ENCODE assay signal across 22 cellular contexts in genomic region chr19:42234364-42234763, GRCh38. TPM values are rescaled to one million over a fixed set of nuclear protein-coding genes. Genes with fewer than 3 reads are reported as not detected.
A peak's percentile ranks its signal among the peaks of the same experiment; 100 is the strongest.
DNase-seq lines count a peak whose midpoint lies in the region; ATAC-seq and TF ChIP-seq lines count a peak whose summit lies in the region.
"Had no signal": no experiment of that assay in that cellular context is flagged by ENCODE, and none has a peak within 500 bp of the region (broad histone marks: within the 10 kb centered on the region; RNA-seq: fewer than 3 reads in every experiment).

No MANE protein-coding gene starts in this region.

- H3K4me1 Mint-ChIP-seq in stimulated activated effector memory CD8-positive, alpha-beta T cell treated with anti-CD3 and anti-CD28 coated beads, Interleukin-12 subunit alpha, Interleukin-12 subunit beta, amount 100 ng/mL, for 72 hours = peaks cover 42% of the 10 kb centered on the region

- peak overlapping the region; percentile 56 for H3K27ac Mint-ChIP-seq in stimulated activated effector memory CD8-positive, alpha-beta T cell treated with anti-CD3 and anti-CD28 coated beads, Interleukin-12 subunit alpha, Interleukin-12 subunit beta, amount 100 ng/mL, for 72 hours

- H3K9me3 ChIP-seq in right cardiac atrium (ENCODE audit: control insufficient read depth, low read length) (no peaks in the 10 kb centered on the region), duodenal mucosa (ENCODE audit: control insufficient read depth in 1 of 2, low read length in 2 of 2) (no peaks in the 10 kb centered on the region), BE2C (no peaks in the 10 kb centered on the region), aorta (ENCODE audit: control insufficient read depth, low read length) (no peaks in the 10 kb centered on the region)
- H3K9me3 ChIP-seq: BLaER1 treated with 17β-estradiol and CSF1 and Interleukin-3, amounts not matched to agents 10 nM and 100 nM had no signal

- H3K4me3 ChIP-seq in right cardiac atrium (ENCODE audit: low read length) (no peak overlapping the region), duodenal mucosa (ENCODE audit: low read depth in 1 of 2, low read length in 2 of 2) (peak overlapping the region in 1 of 2 donors; percentile 8), BE2C (ENCODE audit: low read depth, low read length) (no peak overlapping the region), aorta (ENCODE audit: low read length in 2 of 2) (no peak overlapping the region)
- H3K4me3 ChIP-seq: BLaER1 treated with 17β-estradiol and CSF1 and Interleukin-3, amounts not matched to agents 10 nM and 100 nM; PC-9 had no signal

- H3K27ac ChIP-seq in right cardiac atrium (ENCODE audit: low read length) = no peak overlapping the region
- peak overlapping the region; percentile 58 for H3K27ac ChIP-seq in duodenal mucosa (ENCODE audit: low read depth, low read length)
- no peak overlapping the region for H3K27ac ChIP-seq in aorta (ENCODE audit: low read depth in 1 of 2, low read length in 2 of 2)
- H3K27ac ChIP-seq: BLaER1 treated with 17β-estradiol and CSF1 and Interleukin-3, amounts not matched to agents 10 nM and 100 nM; HL-60; PC-9 had no signal

- 93% methylated on average over 11 of the region's 11 CpGs for WGBS in right cardiac atrium
- WGBS in aorta, 2 donors = 93% methylated on average over 11 of the region's 11 CpGs

- DNase-seq in left ventricle myocardium superior (peak; percentile 15), right cardiac atrium (no peak), BE2C (no peak), aorta (no peak)
- no peak for DNase-seq in stimulated activated effector memory CD8-positive, alpha-beta T cell treated with anti-CD3 and anti-CD28 coated beads, Interleukin-12 subunit alpha, Interleukin-12 subunit beta, amount 100 ng/mL, for 72 hours (ENCODE audit: low spot score in 2 of 2)
- DNase-seq: 8988T; CD4-positive, alpha-beta T cell; COR-L47; DMS53; Karpas-422; NCI-H1092; NCI-H1417 treated with DMSO at 0.1 percent for 48 hours; NCI-H1694 treated with DMSO at 0.1 percent for 48 hours; NCI-H2081; NCI-H2227 treated with DMSO at 0.1 percent for 48 hours; NCI-H526 treated with DMSO at 0.1 percent for 48 hours; PC-9; RPMI8226; SHP77 had no signal

- H3K9ac ChIP-seq in duodenal mucosa (ENCODE audit: low read depth in 1 of 2, low read length in 2 of 2) = peak overlapping the region; percentile 18 to 48

- H3K27me3 ChIP-seq in right cardiac atrium (ENCODE audit: control insufficient read depth, insufficient read depth) = no peaks in the 10 kb centered on the region
- H3K27me3 ChIP-seq in duodenal mucosa (ENCODE audit: control insufficient read depth in 1 of 2, insufficient read depth in 2 of 2, low read length in 2 of 2) = no peaks in the 10 kb centered on the region
- H3K27me3 ChIP-seq in BE2C = no peaks in the 10 kb centered on the region
- no peaks in the 10 kb centered on the region for H3K27me3 ChIP-seq in aorta (ENCODE audit: control insufficient read depth in 1 of 2, insufficient read depth in 2 of 2, low read length in 1 of 2)
- H3K27me3 ChIP-seq: BLaER1 treated with 17β-estradiol and CSF1 and Interleukin-3, amounts not matched to agents 10 nM and 100 nM had no signal

- peaks cover 98% of the 10 kb centered on the region for H3K36me3 Mint-ChIP-seq in stimulated activated effector memory CD8-positive, alpha-beta T cell treated with anti-CD3 and anti-CD28 coated beads, Interleukin-12 subunit alpha, Interleukin-12 subunit beta, amount 100 ng/mL, for 72 hours

- H3K9me3 Mint-ChIP-seq in stimulated activated effector memory CD8-positive, alpha-beta T cell treated with anti-CD3 and anti-CD28 coated beads, Interleukin-12 subunit alpha, Interleukin-12 subunit beta, amount 100 ng/mL, for 72 hours = no peaks in the 10 kb centered on the region
- H3K9me3 Mint-ChIP-seq: CD4-positive, alpha-beta T cell had no signal

- H3K36me3 ChIP-seq in duodenal mucosa (ENCODE audit: control insufficient read depth in 1 of 2, insufficient read depth in 2 of 2, low read length in 2 of 2) = peaks cover 50 to 77% of the 10 kb centered on the region in 2 donors
- H3K36me3 ChIP-seq in BE2C = peaks cover 53% of the 10 kb centered on the region
- peaks cover 4 to 11% of the 10 kb centered on the region in 2 donors for H3K36me3 ChIP-seq in aorta (ENCODE audit: control insufficient read depth in 1 of 2, insufficient read depth in 2 of 2, low read length in 1 of 2)

- H3K4me1 ChIP-seq in right cardiac atrium (ENCODE audit: control insufficient read depth, insufficient read depth, low read length) (no peaks in the 10 kb centered on the region), duodenal mucosa (ENCODE audit: control insufficient read depth in 1 of 2, insufficient read depth in 2 of 2, low read length in 2 of 2) (peaks cover 15 to 21% of the 10 kb centered on the region in 2 donors), BE2C (no peaks in the 10 kb centered on the region), aorta (ENCODE audit: control insufficient read depth in 1 of 2, insufficient read depth in 2 of 2, low read length in 2 of 2) (no peaks in the 10 kb centered on the region)

- H3K4me3 Mint-ChIP-seq in stimulated activated effector memory CD8-positive, alpha-beta T cell treated with anti-CD3 and anti-CD28 coated beads, Interleukin-12 subunit alpha, Interleukin-12 subunit beta, amount 100 ng/mL, for 72 hours = no peak overlapping the region
- H3K4me3 Mint-ChIP-seq: CD4-positive, alpha-beta T cell had no signal

- no peak for ATAC-seq in left ventricle myocardium superior
- no peak for ATAC-seq in right cardiac atrium
- ATAC-seq in stimulated activated effector memory CD8-positive, alpha-beta T cell treated with anti-CD3 and anti-CD28 coated beads, Interleukin-12 subunit alpha, Interleukin-12 subunit beta, amount 100 ng/mL, for 72 hours = no peak
- no peak for ATAC-seq in aorta (ENCODE audit: low FRiP score)

- no peak for TF ChIP-seq CTCF in BE2C (IDR thresholded peaks at IDR 0.05; ENCODE audit: low read depth, low read length)

- intact Hi-C loops in left ventricle myocardium superior (cut with micrococcal nuclease) (no loop called here), right cardiac atrium (cut with DNase I) (no loop called here), aorta (cut with DNase I) (no loop called here)

RNA-seq across cellular contexts. Expression of gene GSK3A, which starts 8.0 kb away (rescaled TPM):
- 40.0 TPM for total RNA-seq in left ventricle myocardium superior
- total RNA-seq in right cardiac atrium = 10 to 100 TPM; 32.0 to 37.3 (median 34.9) TPM
- 46.5 TPM for polyA plus RNA-seq in right cardiac atrium
- polyA plus RNA-seq in BE2C (2012; ENCODE audit: insufficient read depth, insufficient read length, low read depth) = 88.2 TPM
- total RNA-seq in aorta = 10 to 100 TPM; 28.8 to 34.4 TPM
- 10 to 100 TPM; 36.1 to 40.7 TPM for polyA plus RNA-seq in aorta

RNA-seq across cellular contexts. Expression of gene ZNF526, which starts 14.3 kb away (rescaled TPM):
- total RNA-seq in left ventricle myocardium superior (6.7 TPM), right cardiac atrium (1 to 10 TPM; 5.4 to 7.3 (median 6.5) TPM), aorta (10 to 100 TPM in 1 of 2 donors, 1 to 10 TPM in 1; 8.2 to 12.3 TPM)
- polyA plus RNA-seq in right cardiac atrium (3.3 TPM), aorta (1 to 10 TPM; 2.6 to 2.8 TPM)
- 16.0 TPM for polyA plus RNA-seq in BE2C (2012; ENCODE audit: insufficient read depth, insufficient read length, low read depth)

RNA-seq across cellular contexts. Expression of gene DEDD2, which starts 16.9 kb away (rescaled TPM):
- total RNA-seq in left ventricle myocardium superior (17.2 TPM), right cardiac atrium (10 to 100 TPM; 14.6 to 19.9 (median 17.8) TPM), aorta (10 to 100 TPM; 16.4 to 19.6 TPM)
- polyA plus RNA-seq in right cardiac atrium (21.6 TPM), aorta (10 to 100 TPM; 19.8 to 33.8 TPM)
- 43.1 TPM for polyA plus RNA-seq in BE2C (2012; ENCODE audit: insufficient read depth, insufficient read length, low read depth)

RNA-seq across cellular contexts. Expression of gene ERF, which starts 20.6 kb away (rescaled TPM):
- total RNA-seq in left ventricle myocardium superior = 46.0 TPM
- total RNA-seq in right cardiac atrium = 10 to 100 TPM; 33.3 to 58.1 (median 48.1) TPM
- polyA plus RNA-seq in right cardiac atrium = 39.1 TPM
- 162 TPM for polyA plus RNA-seq in BE2C (2012; ENCODE audit: insufficient read depth, insufficient read length, low read depth)
- 10 to 100 TPM; 74.9 to 99.5 TPM for total RNA-seq in aorta
- polyA plus RNA-seq in aorta = 10 to 100 TPM; 19.7 to 44.2 TPM

RNA-seq across cellular contexts. Expression of gene CIC, which starts 34.7 kb away (rescaled TPM):
- total RNA-seq in left ventricle myocardium superior = 37.1 TPM
- total RNA-seq in right cardiac atrium = 10 to 100 TPM; 36.4 to 42.7 (median 39.6) TPM
- polyA plus RNA-seq in right cardiac atrium = 28.6 TPM
- 101 TPM for polyA plus RNA-seq in BE2C (2012; ENCODE audit: insufficient read depth, insufficient read length, low read depth)
- total RNA-seq in aorta = 100 to 1,000 TPM; 103 to 104 TPM
- 10 to 100 TPM; 14.3 to 44.6 TPM for polyA plus RNA-seq in aorta
